In the genomic region with DNA sequence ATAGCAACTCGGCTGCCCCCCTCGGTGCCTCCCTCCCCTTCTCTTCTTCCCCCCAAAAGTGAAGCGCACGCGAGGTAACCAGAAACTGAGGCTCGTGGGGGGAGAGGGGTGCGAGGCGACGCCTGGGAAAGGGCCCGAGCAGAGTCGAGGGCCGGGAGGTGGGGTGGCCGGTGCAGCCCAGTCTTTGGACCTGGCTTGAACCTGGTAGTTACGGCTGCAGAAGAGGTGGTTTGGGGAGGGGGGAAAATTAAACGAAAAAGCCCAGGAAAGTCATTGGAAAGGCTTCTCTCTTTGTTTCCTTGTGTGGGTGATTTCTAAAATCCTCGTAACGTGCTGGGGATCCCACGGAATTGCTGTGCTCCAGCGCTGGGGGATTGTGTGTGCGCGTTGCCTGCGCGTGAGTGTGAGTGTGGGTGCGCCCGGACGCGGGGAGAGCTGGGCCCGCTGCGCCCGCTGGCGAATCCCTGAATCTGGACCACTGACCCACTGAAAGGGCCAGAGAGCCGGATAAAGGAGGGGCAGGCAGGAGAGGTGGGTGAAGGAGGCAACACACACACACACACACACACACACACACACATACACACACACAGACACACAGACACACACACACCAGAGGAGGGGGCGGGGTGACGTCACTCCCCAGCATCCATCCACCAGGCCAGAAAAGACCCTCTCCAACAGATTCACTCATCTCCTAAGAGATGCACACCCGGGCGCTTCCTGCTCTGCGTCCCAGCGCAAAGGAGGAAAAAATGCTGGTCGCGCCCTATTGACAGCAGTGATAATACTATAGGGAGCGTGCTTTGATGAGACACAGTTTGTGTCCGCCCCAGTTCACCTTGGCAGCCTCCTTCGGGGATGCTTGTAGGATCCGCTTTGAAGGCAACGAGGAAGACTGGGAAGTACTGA, we compare ENCODE assay signal across 9 cellular contexts.
DNase-seq lines count a peak whose midpoint lies in the region; ATAC-seq and TF ChIP-seq lines count a peak whose summit lies in the region.
"Had no signal": no experiment of that assay in that cellular context is flagged by ENCODE, and none has a peak within 500 bp of the region (broad histone marks: within the 10 kb centered on the region; RNA-seq: fewer than 3 reads in every experiment).

No MANE protein-coding gene starts in this region.

- no peak for ATAC-seq in GM21423 (IDR thresholded peaks at IDR 0.05; ENCODE audit: unreplicated experiment)
- ATAC-seq in HG02870 (IDR thresholded peaks at IDR 0.05; ENCODE audit: unreplicated experiment), result no peak
- ATAC-seq in GM18505 (IDR thresholded peaks at IDR 0.05; ENCODE audit: unreplicated experiment), result no peak

- POLR2A ChIA-PET in AG04449 (lab: Yijun Ruan, JAX), result no interaction called here

- peak overlapping the region; percentile 89 for H3K27ac Mint-ChIP-seq in nephron progenitor cell

- 14% methylated on average over 41 to 45 of the region's 45 CpGs for WGBS in esophagus, 2 donors

- H3K27me3 ChIP-seq in esophagus (ENCODE audit: control insufficient read depth in 1 of 2, insufficient read depth in 2 of 2, low read length in 2 of 2), result peaks cover 0 to 3% of the 10 kb centered on the region in 2 donors

- TF ChIP-seq CTCF in AG04449 (IDR thresholded peaks at IDR 0.05; ENCODE audit: insufficient read depth, low read length, missing control alignments) (no peak), nephron progenitor cell (IDR thresholded peaks at IDR 0.05) (no peak)

- H3K27ac ChIP-seq in esophagus (ENCODE audit: low read depth in 2 of 2, low read length in 1 of 2), result no peak overlapping the region
- H3K27ac ChIP-seq: VCaP had no signal

- peaks cover 5% of the 10 kb centered on the region in 2 donors for H3K4me1 ChIP-seq in esophagus (ENCODE audit: control insufficient read depth in 2 of 2, insufficient read depth in 2 of 2, low read length in 1 of 2)

- CTCF ChIA-PET in AG04449 (lab: Yijun Ruan, JAX), result no interaction called here

- DNase-seq in AG04449 (ENCODE audit: low read depth, low spot score), result no peak
- DNase-seq in NCI-H69 (lab: John Stamatoyannopoulos, UW), result peak; percentile 82
- peak; percentile 41 for DNase-seq in nephron progenitor cell
- DNase-seq in activated effector memory CD4-positive, alpha-beta T cell treated with Interleukin-2 at 50 U/mL for 16 hours, result no peak

- H3K36me3 ChIP-seq in esophagus (ENCODE audit: control insufficient read depth in 2 of 2, insufficient read depth in 2 of 2, low read length in 1 of 2), result no peaks in the 10 kb centered on the region

- H3K4me1 Mint-ChIP-seq in nephron progenitor cell, result peaks cover 51% of the 10 kb centered on the region

- H3K9me3 Mint-ChIP-seq in nephron progenitor cell, result no peaks in the 10 kb centered on the region

- peaks cover 0 to 2% of the 10 kb centered on the region in 2 donors for H3K9me3 ChIP-seq in esophagus (ENCODE audit: control insufficient read depth in 2 of 2, insufficient read depth in 1 of 2, low read depth in 1 of 2, low read length in 1 of 2)

- H3K4me3 Mint-ChIP-seq in nephron progenitor cell, result peak overlapping the region; percentile 91

- peak overlapping the region; percentile 46 for H3K4me3 ChIP-seq in AG04449 (ENCODE audit: low read depth, low read length)
- H3K4me3 ChIP-seq in esophagus (ENCODE audit: low read depth in 1 of 2, low read length in 2 of 2), result peak overlapping the region; percentile 52 to 58

- no peaks in the 10 kb centered on the region for H3K36me3 Mint-ChIP-seq in nephron progenitor cell (ENCODE audit: low read depth)

- no peak for TF ChIP-seq POLR2A in GM18505 (IDR thresholded peaks at IDR 0.05; ENCODE audit: borderline replicate concordance, extremely low read depth, insufficient read depth, insufficient read length)

- peaks cover 7% of the 10 kb centered on the region for H3K27me3 Mint-ChIP-seq in nephron progenitor cell (ENCODE audit: low read depth, poor library complexity)

Comparison
In these comparisons a context has a peak if more than half of its experiments do, and no peak if none do; other contexts are left out.
1. DNase-seq: peak in NCI-H69 (single experiment) and nephron progenitor cell (single experiment); none in AG04449 (single experiment) and activated effector memory CD4-positive, alpha-beta T cell treated with Interleukin-2 at 50 U/mL for 16 hours (single experiment).